ENCODE assay signal across 15 cellular contexts in the genomic region with DNA sequence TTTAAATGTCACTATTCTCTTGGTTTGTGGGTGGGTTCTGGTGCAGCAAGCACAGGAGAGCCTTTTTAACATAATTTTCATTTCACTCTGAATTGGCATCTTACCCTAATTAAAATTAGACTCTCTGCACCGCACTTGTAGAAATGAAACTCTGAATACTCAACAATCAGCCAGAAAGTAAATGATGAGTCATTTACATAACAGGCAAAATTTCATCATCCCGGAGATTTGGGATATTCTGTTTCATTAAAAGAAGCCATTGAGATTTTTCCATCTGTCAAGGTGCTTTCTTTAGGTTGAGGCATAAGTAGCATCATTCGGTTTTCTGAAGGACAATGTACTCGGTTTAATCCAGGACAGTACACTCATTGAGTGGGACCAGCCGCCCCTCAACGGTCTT.
DNase-seq lines count a peak whose midpoint lies in the region; ATAC-seq and TF ChIP-seq lines count a peak whose summit lies in the region.
"Had no signal": no experiment of that assay in that cellular context is flagged by ENCODE, and none has a peak within 500 bp of the region (broad histone marks: within the 10 kb centered on the region; RNA-seq: fewer than 3 reads in every experiment).

No MANE protein-coding gene starts in this region.

- no peak for DNase-seq in stimulated activated naive CD8-positive, alpha-beta T cell treated with anti-CD3 and anti-CD28 coated beads, Interleukin-15, Interleukin-2, amounts not matched to agents 100 U/mL and 50 U/mL, for 24 hours
- DNase-seq in adipocyte (ENCODE audit: low read depth) (peak; percentile 86), fibroblast of the aortic adventitia (ENCODE audit: low read depth) (peak; percentile 76), thyroid gland (no peak), NOMO-1 (lab: John Stamatoyannopoulos, UW; ENCODE audit: unreplicated experiment in 2 of 2) (no peak), NCI-H2196 treated with DMSO at 0.1 percent for 48 hours (lab: John Stamatoyannopoulos, UW; ENCODE audit: unreplicated experiment) (no peak)
- no peak for DNase-seq in effector memory CD4-positive, alpha-beta T cell
- DNase-seq: activated CD4-positive, alpha-beta T cell treated with anti-CD3 and anti-CD28 coated beads, Interleukin-2, amount 50 U/mL, for 1 hour; AML-193; caudate nucleus; mesendoderm; posterior cingulate gyrus; stimulated activated CD8-positive, alpha-beta memory T cell treated with anti-CD3 and anti-CD28 coated beads, Interleukin-4, amount 100 ng/mL, for 48 hours had no signal

- H3K9ac ChIP-seq in adipocyte (ENCODE audit: low read length), result no peak overlapping the region

- 89 to 91% methylated on average over 6 of the region's 6 CpGs for WGBS in thyroid gland, 2 donors

- H3K4me3 ChIP-seq in adipocyte (ENCODE audit: low read length) (peak overlapping the region; percentile 15), fibroblast of the aortic adventitia (ENCODE audit: low read depth, low read length) (no peak overlapping the region), thyroid gland (replicated peaks in 1 of 3) (no peak overlapping the region)
- H3K4me3 ChIP-seq in effector memory CD4-positive, alpha-beta T cell (ENCODE audit: insufficient read depth, low read depth, low read length, poor library complexity, severe bottlenecking), result no peak overlapping the region

- no peaks in the 10 kb centered on the region for H3K36me3 ChIP-seq in adipocyte (ENCODE audit: control insufficient read depth, insufficient read depth, low read length, severe bottlenecking)
- no peaks in the 10 kb centered on the region for H3K36me3 ChIP-seq in thyroid gland
- H3K36me3 ChIP-seq in effector memory CD4-positive, alpha-beta T cell (ENCODE audit: control insufficient read depth, insufficient read depth, low read length), result peaks cover 4% of the 10 kb centered on the region

- H3K9me3 ChIP-seq in adipocyte (ENCODE audit: control insufficient read depth, low read length) (no peaks in the 10 kb centered on the region), thyroid gland (no peaks in the 10 kb centered on the region)
- no peaks in the 10 kb centered on the region for H3K9me3 ChIP-seq in effector memory CD4-positive, alpha-beta T cell (ENCODE audit: control insufficient read depth, low read length)

- H3K4me3 Mint-ChIP-seq in stimulated activated naive CD8-positive, alpha-beta T cell treated with anti-CD3 and anti-CD28 coated beads, Interleukin-15, Interleukin-2, amounts not matched to agents 100 ng/mL and 50 ng/mL, for 24 hours, result no peak overlapping the region

- no peak overlapping the region for H3K27ac ChIP-seq in thyroid gland
- H3K27ac ChIP-seq in effector memory CD4-positive, alpha-beta T cell (ENCODE audit: insufficient read depth, low read length, poor library complexity, severe bottlenecking), result no peak overlapping the region

- ATAC-seq in stimulated activated naive CD8-positive, alpha-beta T cell treated with anti-CD3 and anti-CD28 coated beads, Interleukin-15, Interleukin-2, amounts not matched to agents 100 U/mL and 50 U/mL, for 24 hours, result no peak
- ATAC-seq: Panc1 had no signal

- peaks cover 27% of the 10 kb centered on the region for H3K4me1 Mint-ChIP-seq in stimulated activated naive CD8-positive, alpha-beta T cell treated with anti-CD3 and anti-CD28 coated beads, Interleukin-15, Interleukin-2, amounts not matched to agents 100 ng/mL and 50 ng/mL, for 24 hours (ENCODE audit: low read depth)

- H3K27me3 Mint-ChIP-seq in stimulated activated naive CD8-positive, alpha-beta T cell treated with anti-CD3 and anti-CD28 coated beads, Interleukin-15, Interleukin-2, amounts not matched to agents 100 ng/mL and 50 ng/mL, for 24 hours, result no peaks in the 10 kb centered on the region

- no peak for TF ChIP-seq CTCF in fibroblast of the aortic adventitia (IDR thresholded peaks at IDR 0.05; ENCODE audit: insufficient read depth, low read length)
- TF ChIP-seq CTCF in thyroid gland (IDR thresholded peaks at IDR 0.05), result no peak

- H3K4me1 ChIP-seq in adipocyte (ENCODE audit: control insufficient read depth, insufficient read depth, low read length), result peaks cover 51% of the 10 kb centered on the region
- peaks cover 13 to 25% of the 10 kb centered on the region in 2 donors for H3K4me1 ChIP-seq in thyroid gland
- H3K4me1 ChIP-seq in effector memory CD4-positive, alpha-beta T cell (ENCODE audit: control insufficient read depth, insufficient read depth, low read length, poor library complexity, severe bottlenecking), result no peaks in the 10 kb centered on the region

- no peak for TF ChIP-seq POLR2A in thyroid gland (IDR thresholded peaks at IDR 0.05)

- no peaks in the 10 kb centered on the region for H3K27me3 ChIP-seq in adipocyte (replicated peaks; ENCODE audit: control insufficient read depth, insufficient read depth, low read length)
- no peaks in the 10 kb centered on the region for H3K27me3 ChIP-seq in thyroid gland
- H3K27me3 ChIP-seq in effector memory CD4-positive, alpha-beta T cell (replicated peaks; ENCODE audit: control insufficient read depth, insufficient read depth, low read length, poor library complexity, severe bottlenecking), result no peaks in the 10 kb centered on the region

- intact Hi-C loops in thyroid gland (cut with DNase I), result no loop called here

- H3K36me3 Mint-ChIP-seq in stimulated activated naive CD8-positive, alpha-beta T cell treated with anti-CD3 and anti-CD28 coated beads, Interleukin-15, Interleukin-2, amounts not matched to agents 100 ng/mL and 50 ng/mL, for 24 hours (ENCODE audit: low read depth), result peaks cover 66% of the 10 kb centered on the region

- peak overlapping the region; percentile 49 for H3K27ac Mint-ChIP-seq in stimulated activated naive CD8-positive, alpha-beta T cell treated with anti-CD3 and anti-CD28 coated beads, Interleukin-15, Interleukin-2, amounts not matched to agents 100 ng/mL and 50 ng/mL, for 24 hours

- no peaks in the 10 kb centered on the region for H3K9me3 Mint-ChIP-seq in stimulated activated naive CD8-positive, alpha-beta T cell treated with anti-CD3 and anti-CD28 coated beads, Interleukin-15, Interleukin-2, amounts not matched to agents 100 ng/mL and 50 ng/mL, for 24 hours

Comparison
In these comparisons a context has a peak if more than half of its experiments do, and no peak if none do; other contexts are left out.
1. DNase-seq: peak in adipocyte (single experiment) and fibroblast of the aortic adventitia (single experiment); none in stimulated activated naive CD8-positive, alpha-beta T cell treated with anti-CD3 and anti-CD28 coated beads, Interleukin-15, Interleukin-2, amounts not matched to agents 100 U/mL and 50 U/mL, for 24 hours (single experiment), thyroid gland (0 of 2), effector memory CD4-positive, alpha-beta T cell (0 of 3), NOMO-1 (0 of 2) and NCI-H2196 treated with DMSO at 0.1 percent for 48 hours (single experiment).